ENCODE assay signal across 11 cellular contexts in the genomic region with DNA sequence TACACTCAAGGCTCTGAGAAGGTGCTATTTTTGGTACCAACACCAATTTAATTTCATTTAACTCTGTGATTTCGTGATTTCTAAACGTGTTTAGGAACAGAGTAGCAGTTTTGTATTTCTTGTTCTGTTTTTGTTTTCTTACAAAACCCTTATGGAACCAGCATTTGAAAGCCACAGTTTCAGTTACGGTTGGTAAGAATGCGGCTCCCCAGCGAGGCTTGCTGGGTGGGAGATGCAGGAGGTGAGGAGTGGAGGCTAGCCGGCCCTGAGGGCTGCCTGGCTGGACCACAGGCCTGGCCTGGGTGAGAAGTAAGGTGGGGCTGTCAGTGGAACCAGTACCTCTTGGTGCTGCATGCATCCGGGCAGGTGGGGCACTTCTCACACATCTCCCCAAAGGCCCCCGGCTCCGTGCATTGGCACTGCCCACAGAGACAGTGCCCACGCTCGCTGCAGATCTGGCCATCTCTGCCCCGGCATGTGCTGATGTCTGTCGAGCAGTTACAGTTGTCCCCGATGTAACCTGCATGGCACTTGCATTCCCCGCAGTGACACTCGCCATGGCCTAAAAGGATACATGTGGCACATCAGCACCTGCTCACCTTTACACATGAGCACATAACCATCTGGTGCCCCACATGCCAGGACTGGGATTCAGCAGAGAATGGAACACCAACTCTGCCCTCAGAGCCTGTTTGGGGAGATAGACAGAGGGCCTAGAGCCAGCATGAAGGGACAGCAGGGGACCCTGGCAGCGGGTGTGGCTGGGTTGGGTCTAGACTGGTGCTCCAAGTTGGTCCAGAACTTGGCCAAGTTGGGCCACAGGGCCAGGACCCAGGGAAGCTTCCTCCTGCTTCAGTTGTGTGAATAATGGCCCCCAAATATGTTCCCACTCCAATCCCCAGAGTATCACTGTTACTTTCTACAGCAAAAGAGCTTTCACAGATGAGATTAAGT. TPM values are rescaled to one million over a fixed set of nuclear protein-coding genes. Genes with fewer than 3 reads are reported as not detected.
A peak's percentile ranks its signal among the peaks of the same experiment; 100 is the strongest.
DNase-seq lines count a peak whose midpoint lies in the region; ATAC-seq, FAIRE-seq and TF ChIP-seq lines count a peak whose summit lies in the region.
"Had no signal": no experiment of that assay in that cellular context is flagged by ENCODE, and none has a peak within 500 bp of the region (broad histone marks: within the 10 kb centered on the region; RNA-seq: fewer than 3 reads in every experiment).

No MANE protein-coding gene starts in this region.

- in situ Hi-C loops in HepG2 (cut with HindIII; ENCODE audit: extremely low pct_ligation_motif_present, low pct_unique_long_range_greater_than_20kb) (loop anchor here (25.0 kb wide), 1 partner anchor 389 kb away; no protein-coding TSS in a partner anchor), ACHN (cut with HindIII; ENCODE audit: low pct_ligation_motif_present, low pct_unique_long_range_greater_than_20kb, low sequenced_read_pairs) (no loop called here)

- TF ChIP-seq EP300 in HepG2 (IDR thresholded peaks at IDR 0.05; ENCODE audit: low read depth in 2 of 2, low read length in 2 of 2), result no peak
- no peak for TF ChIP-seq EP300 in HepG2 (CRISPR knock-in tag; IDR thresholded peaks at IDR 0.05; ENCODE audit: borderline replicate concordance)

- TF ChIP-seq RAD21 in HepG2 (CRISPR knock-in tag; IDR thresholded peaks at IDR 0.05), result no peak

- H3K4me1 ChIP-seq in HepG2 (ENCODE audit: insufficient read depth, low read length), result peaks cover 6% of the 10 kb centered on the region; the same call in 1 of the 2 replicates
- peaks cover 0 to 12% (median 0%) of the 10 kb centered on the region in 4 donors for H3K4me1 ChIP-seq in right lobe of liver
- peaks cover 51 to 63% of the 10 kb centered on the region in 2 experiments for H3K4me1 ChIP-seq in trophoblast cell (ENCODE audit: control insufficient read depth in 1 of 2, insufficient read depth in 2 of 2, low read length in 2 of 2)

- no peaks in the 10 kb centered on the region for H3K9me3 ChIP-seq in HepG2 (ENCODE audit: low read length)
- no peaks in the 10 kb centered on the region for H3K9me3 ChIP-seq in right lobe of liver
- no peaks in the 10 kb centered on the region for H3K9me3 ChIP-seq in trophoblast cell (ENCODE audit: insufficient read depth, low read depth, low read length)

- H4K12ac ChIP-seq in trophoblast cell (ENCODE audit: low read depth, low read length), result peak overlapping the region; percentile 29

- H3K4me3 Mint-ChIP-seq in endothelial cell (ENCODE audit: unreplicated experiment), result no peak overlapping the region
- H3K4me3 Mint-ChIP-seq: activated T-cell treated with anti-CD3 and anti-CD28 coated beads, Interleukin-2, amount 50 U/mL, for 24 hours had no signal

- H3K27me3 ChIP-seq in HepG2 (ENCODE audit: control insufficient read depth in 1 of 2, insufficient read depth in 2 of 2, low read length in 2 of 2) (no peaks in the 10 kb centered on the region), right lobe of liver (no peaks in the 10 kb centered on the region), trophoblast cell (ENCODE audit: insufficient read depth, low read length) (no peaks in the 10 kb centered on the region)

- H3K36me3 ChIP-seq in HepG2 (replicated peaks in 1 of 2; ENCODE audit: control insufficient read depth in 1 of 2, insufficient read depth in 2 of 2, low read length in 2 of 2) (peaks cover 40 to 80% of the 10 kb centered on the region in 2 experiments), right lobe of liver (peaks cover 1 to 12% (median 7%) of the 10 kb centered on the region in 4 donors), trophoblast cell (ENCODE audit: control insufficient read depth in 1 of 2, insufficient read depth in 2 of 2, low read length in 2 of 2) (peaks cover 26 to 35% of the 10 kb centered on the region in 2 experiments)

- peak overlapping the region; percentile 99 for H2AK5ac ChIP-seq in trophoblast cell (ENCODE audit: low read length)

- no peaks in the 10 kb centered on the region for H3K79me2 ChIP-seq in HepG2 (ENCODE audit: insufficient read depth, low read length)
- peaks cover 20% of the 10 kb centered on the region for H3K79me2 ChIP-seq in trophoblast cell (ENCODE audit: control insufficient read depth, insufficient read depth, low read length, poor library complexity)

- H3K27ac ChIP-seq in HepG2 (ENCODE audit: extremely low read length, insufficient read depth, low read length) (no peak overlapping the region), right lobe of liver (no peak overlapping the region), trophoblast cell (ENCODE audit: low read depth, low read length) (peak overlapping the region; percentile 98)

- peaks cover 19% of the 10 kb centered on the region for H3K36me3 Mint-ChIP-seq in endothelial cell (ENCODE audit: low read depth, unreplicated experiment)

- intact Hi-C loops in HepG2 (cut with micrococcal nuclease; ENCODE audit: unreplicated experiment), result no loop called here
- intact Hi-C loops in right lobe of liver (cut with DNase I), result no loop called here

- no peak for FAIRE-seq in HepG2 (lab: Jason Lieb, UNC)

- peak overlapping the region; percentile 65 for H2BK5ac ChIP-seq in trophoblast cell (ENCODE audit: low read depth, low read length, poor library complexity)

- CTCF ChIA-PET in HepG2 (lab: Yijun Ruan, JAX; ENCODE audit: low intra/inter-chr PET ratio, low total read pairs), result no interaction called here

- peaks cover 15% of the 10 kb centered on the region for H3K4me1 Mint-ChIP-seq in endothelial cell (ENCODE audit: unreplicated experiment)

- H4K91ac ChIP-seq in trophoblast cell (ENCODE audit: low read depth, low read length), result peak overlapping the region; percentile 97

- peak overlapping the region; percentile 44 for H3K14ac ChIP-seq in trophoblast cell (ENCODE audit: low read length)

- peak overlapping the region; percentile 75 for H3K27ac Mint-ChIP-seq in endothelial cell (ENCODE audit: unreplicated experiment)
- H3K27ac Mint-ChIP-seq: activated T-cell treated with anti-CD3 and anti-CD28 coated beads, Interleukin-2, amount 50 U/mL, for 24 hours had no signal

- H3K27me3 Mint-ChIP-seq in endothelial cell (ENCODE audit: unreplicated experiment), result peaks cover 1% of the 10 kb centered on the region

- TF ChIP-seq CTCF in HepG2 (CRISPR knock-in tag; IDR thresholded peaks at IDR 0.05) (no peak), right lobe of liver (IDR thresholded peaks at IDR 0.05) (no peak), endothelial cell (IDR thresholded peaks at IDR 0.05; ENCODE audit: unreplicated experiment) (no peak)

- H3K4me3 ChIP-seq in HepG2 (replicated peaks in 1 of 3; ENCODE audit: insufficient read depth in 1 of 3, low read depth in 2 of 3, low read length in 3 of 3) (no peak overlapping the region), right lobe of liver (no peak overlapping the region), trophoblast cell (ENCODE audit: low read depth, low read length) (no peak overlapping the region)

- ATAC-seq in HepG2, result no peak
- ATAC-seq in right lobe of liver, result no peak
- ATAC-seq in GM21381 (IDR thresholded peaks at IDR 0.05; ENCODE audit: unreplicated experiment), result no peak

- peak overlapping the region; percentile 85 for H2BK12ac ChIP-seq in trophoblast cell (ENCODE audit: low read length)

- no peaks in the 10 kb centered on the region for H3K9me3 Mint-ChIP-seq in endothelial cell (ENCODE audit: unreplicated experiment)
- H3K9me3 Mint-ChIP-seq: activated T-cell treated with anti-CD3 and anti-CD28 coated beads, Interleukin-2, amount 50 U/mL, for 24 hours had no signal

- H3K9ac ChIP-seq in HepG2 (ENCODE audit: insufficient read depth, low read depth, low read length), result no peak overlapping the region
- no peak overlapping the region for H3K9ac ChIP-seq in trophoblast cell (ENCODE audit: low read length)

- peaks cover 61% of the 10 kb centered on the region for H3K79me1 ChIP-seq in trophoblast cell (ENCODE audit: low read length)

- H3K18ac ChIP-seq in trophoblast cell (ENCODE audit: low read length), result peak overlapping the region; percentile 94

- H4K20me1 ChIP-seq in HepG2 (ENCODE audit: insufficient read depth, low read length), result no peaks in the 10 kb centered on the region

- H3K4ac ChIP-seq in trophoblast cell (ENCODE audit: low read depth, low read length), result peak overlapping the region; percentile 77

- TF ChIP-seq POLR2A in HepG2 (IDR thresholded peaks at IDR 0.05; ENCODE audit: insufficient read depth in 1 of 2, low read depth in 2 of 2, low read length in 2 of 2) (no peak), right lobe of liver (IDR thresholded peaks at IDR 0.05) (no peak)

- DNase-seq in HepG2 (ENCODE audit: low spot score) (no peak), right lobe of liver (no peak), endothelial cell (ENCODE audit: low spot score) (no peak), trophoblast cell (no peak), NCI-H2107 (lab: John Stamatoyannopoulos, UW) (no peak), ACHN (no peak), NCI-H187 treated with DMSO at 0.1 percent for 48 hours (lab: John Stamatoyannopoulos, UW) (no peak)
- DNase-seq: activated T-cell treated with anti-CD3 and anti-CD28 coated beads, Interleukin-2, amount 50 U/mL, for 24 hours; effector CD4-positive, alpha-beta T cell; stimulated activated CD4-positive, alpha-beta T cell treated with anti-CD3 and anti-CD28 coated beads, Interleukin-12 subunit alpha, Interleukin-12 subunit beta, amount 100 ng/mL, for 4 hours had no signal

- BruUV-seq in HepG2 (replicated peaks; lab: Mats Ljungman, UMichigan), result no TSS peak

- H2AFZ ChIP-seq in HepG2 (ENCODE audit: low read length) (no peak overlapping the region), trophoblast cell (ENCODE audit: insufficient read depth, low read length, poor library complexity) (peak overlapping the region; percentile 54)

- H3K23ac ChIP-seq in trophoblast cell (ENCODE audit: low read length), result no peak overlapping the region

- peak overlapping the region; percentile 97 for H2BK120ac ChIP-seq in trophoblast cell (ENCODE audit: insufficient read depth, low read length, poor library complexity)

- POLR2A ChIA-PET in HepG2 (lab: Yijun Ruan, JAX), result no interaction called here

- no peak overlapping the region for H3K4me2 ChIP-seq in HepG2 (ENCODE audit: low read depth, low read length)
- H3K4me2 ChIP-seq in trophoblast cell (ENCODE audit: low read length), result no peak overlapping the region

- H4K8ac ChIP-seq in trophoblast cell (ENCODE audit: low read depth, low read length), result peak overlapping the region; percentile 24

- WGBS in HepG2 (ENCODE audit: low lambda C conversion rate), result 99% methylated on average over 14 of the region's 17 CpGs
- 82% methylated on average over 9 of the region's 17 CpGs for WGBS in right lobe of liver (ENCODE audit: insufficient coverage, low coverage, low lambda C conversion rate, missing lambda C conversion rate)
- WGBS in trophoblast cell (ENCODE audit: extremely low coverage, insufficient coverage, insufficient read length), result no CpG with 5 or more reads among the region's 17 CpGs

RNA-seq across cellular contexts. Expression of a gene that starts 43.4 kb away (rescaled TPM):
- total RNA-seq in HepG2 (2016; rRNA removed; fragmentation: Illumina TruSeq; extraction: Trizol) (74.2 and 117 TPM in 2 replicates), right lobe of liver (10 to 100 TPM; 17.5 to 29.9 (median 25.5) TPM), endothelial cell (ENCODE audit: unreplicated experiment) (27.1 TPM)
- 28.7 and 31.7 TPM in 2 replicates for total RNA-seq in HepG2 (2016; cell fraction: cytosol; rRNA removed; fragmentation: Illumina TruSeq; extraction: Trizol; ENCODE audit: low read depth)
- total RNA-seq in HepG2 (2016; cell fraction: insoluble cytoplasmic fraction; rRNA removed; fragmentation: Illumina TruSeq; extraction: Trizol), result 78.4 and 116 TPM in 2 replicates
- 34.6 and 40.8 TPM in 2 replicates for total RNA-seq in HepG2 (2016; cell fraction: membrane; rRNA removed; fragmentation: Illumina TruSeq; extraction: Trizol)
- 44.6 and 58.8 TPM in 2 replicates for total RNA-seq in HepG2 (2016; cell fraction: nucleus; rRNA removed; fragmentation: Illumina TruSeq; extraction: Trizol)
- 45.6 and 52.7 TPM in 2 replicates for polyA plus RNA-seq in HepG2 (2011; rRNA removed)
- 38.1 and 45.2 TPM in 2 replicates for polyA plus RNA-seq in HepG2 (2011; cell fraction: cytosol; rRNA removed)
- 17.0 and 19.5 TPM in 2 replicates for polyA plus RNA-seq in HepG2 (2011; cell fraction: nucleus; rRNA removed)
- polyA plus RNA-seq in HepG2 (2012), result 35.5 and 38.6 TPM in 2 replicates
- polyA plus RNA-seq in HepG2 (2016; cell fraction: cytosol; fragmentation: Illumina TruSeq; extraction: Trizol; ENCODE audit: low read depth), result 5.6 and 7.5 TPM in 2 replicates
- 104 and 112 TPM in 2 replicates for polyA plus RNA-seq in HepG2 (2016; cell fraction: insoluble cytoplasmic fraction; fragmentation: Illumina TruSeq; extraction: Trizol; ENCODE audit: low read depth)
- polyA plus RNA-seq in HepG2 (2016; cell fraction: membrane; fragmentation: Illumina TruSeq; extraction: Trizol; ENCODE audit: low read depth), result 11.5 and 11.6 TPM in 2 replicates
- polyA plus RNA-seq in HepG2 (2016; cell fraction: nucleus; fragmentation: Illumina TruSeq; extraction: Trizol; ENCODE audit: insufficient read depth, low read depth), result 57.0 and 64.6 TPM in 2 replicates
- polyA minus RNA-seq in HepG2 (2011; rRNA and poly(A)+ RNA removed; ENCODE audit: low replicate concordance), result 37.2 and 57.0 TPM in 2 replicates
- polyA minus RNA-seq in HepG2 (2011; cell fraction: cytosol; rRNA and poly(A)+ RNA removed), result 89.0 and 103 TPM in 2 replicates
- 47.1 and 56.3 TPM in 2 replicates for polyA minus RNA-seq in HepG2 (2011; cell fraction: nucleus; rRNA and poly(A)+ RNA removed)
- polyA plus RNA-seq in trophoblast cell (2013), result 23.2 and 23.9 TPM in 2 replicates
